ENCODE assay signal across 8 cellular contexts in the genomic region with DNA sequence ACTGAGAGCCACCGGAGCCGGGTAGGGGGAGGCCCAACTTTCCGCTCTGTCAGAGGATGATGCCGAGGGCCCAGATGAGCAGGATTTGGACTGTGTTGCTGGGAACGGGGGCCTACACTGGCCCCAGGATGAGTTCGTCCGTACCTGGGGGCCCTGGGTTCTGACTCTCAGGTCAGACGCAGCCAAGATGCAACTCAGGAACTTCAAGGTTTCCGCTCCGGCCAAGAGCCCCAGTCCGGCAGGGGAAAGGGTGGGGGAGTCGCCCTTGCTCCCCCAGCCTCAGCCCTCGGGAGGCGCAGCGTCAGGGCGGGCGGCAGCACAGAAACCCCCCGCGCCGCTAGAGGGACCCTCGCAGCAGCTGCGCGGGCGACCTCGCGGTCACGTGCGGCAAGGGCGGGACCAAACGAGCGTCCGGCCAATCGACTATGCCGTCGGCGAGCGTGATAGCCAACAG. TPM values are rescaled to one million over a fixed set of nuclear protein-coding genes. Genes with fewer than 3 reads are reported as not detected.
DNase-seq lines count a peak whose midpoint lies in the region; ATAC-seq and FAIRE-seq lines count a peak whose summit lies in the region.

No MANE protein-coding gene starts in this region.

- peaks cover 9% of the 10 kb centered on the region for H3K36me3 Mint-ChIP-seq in activated naive CD4-positive, alpha-beta T cell treated with anti-CD3 and anti-CD28 coated beads for 36 hours (ENCODE audit: low read depth)

- under 1% methylated on average over 37 of the region's 37 CpGs for WGBS in thymus

- H3K4me1 ChIP-seq in HUES48 (ENCODE audit: control insufficient read depth, insufficient read depth, low read length), result peaks cover 4% of the 10 kb centered on the region
- peaks cover 8% of the 10 kb centered on the region for H3K4me1 ChIP-seq in thymus (ENCODE audit: control insufficient read depth, insufficient read depth, low read length)

- FAIRE-seq in RCC 7860 (lab: Jason Lieb, UNC), result no peak

- peak overlapping the region; percentile 85 for H3K4me3 Mint-ChIP-seq in activated naive CD4-positive, alpha-beta T cell treated with anti-CD3 and anti-CD28 coated beads for 36 hours

- peak; percentile 56 for ATAC-seq in GM21515 (IDR thresholded peaks at IDR 0.05; ENCODE audit: unreplicated experiment)

- intact Hi-C loops in activated naive CD4-positive, alpha-beta T cell treated with anti-CD3 and anti-CD28 coated beads for 36 hours (cut with micrococcal nuclease), result loop anchor here (1.0 to 5.0 kb wide), 14 partner anchors 14 to 317 kb away; partner anchors contain the start of genes ATG2A, CAPN1, CDCA5 and POLA2

- CTCF ChIA-PET in activated naive CD4-positive, alpha-beta T cell treated with anti-CD3 and anti-CD28 coated beads for 36 hours (lab: Charles Lee), result interaction anchor here (1.2 to 3.8 kb wide), 10 partner anchors 10 to 166 kb away, joined by 3 to 12 read pairs (median 6); partner anchors contain the start of genes SAC3D1, TM7SF2 and ZNHIT2

- no peaks in the 10 kb centered on the region for H3K27me3 Mint-ChIP-seq in activated naive CD4-positive, alpha-beta T cell treated with anti-CD3 and anti-CD28 coated beads for 36 hours (ENCODE audit: low read depth)

- H3K27ac ChIP-seq in HUES48 (ENCODE audit: low read depth, low read length), result peak overlapping the region; percentile 98
- peak overlapping the region; percentile 99 for H3K27ac ChIP-seq in thymus (ENCODE audit: low read depth)

- H3K27me3 ChIP-seq in HUES48 (ENCODE audit: control insufficient read depth, insufficient read depth, low read length) (no peaks in the 10 kb centered on the region), thymus (ENCODE audit: control insufficient read depth, insufficient read depth) (no peaks in the 10 kb centered on the region)

- H3K9me3 Mint-ChIP-seq in activated naive CD4-positive, alpha-beta T cell treated with anti-CD3 and anti-CD28 coated beads for 36 hours, result no peaks in the 10 kb centered on the region

- H3K4me3 ChIP-seq in HUES48 (ENCODE audit: low read depth, low read length) (peak overlapping the region; percentile 77), thymus (ENCODE audit: low read length) (peak overlapping the region; percentile 59)

- no peaks in the 10 kb centered on the region for H3K9me3 ChIP-seq in HUES48 (ENCODE audit: control insufficient read depth, insufficient read depth, low read length)
- no peaks in the 10 kb centered on the region for H3K9me3 ChIP-seq in thymus (ENCODE audit: control insufficient read depth)

- H3K9ac ChIP-seq in HUES48 (ENCODE audit: low read depth, low read length), result peak overlapping the region; percentile 77

- DNase-seq in DMS 273 treated with DMSO at 0.1 percent for 48 hours (lab: John Stamatoyannopoulos, UW), result peak; percentile 64
- DNase-seq in RCC 7860 (ENCODE audit: low spot score), result peak; percentile 73
- DNase-seq in activated naive CD4-positive, alpha-beta T cell treated with anti-CD3 and anti-CD28 coated beads for 36 hours, result peak; percentile 87
- peak; percentile 90 for DNase-seq in globus pallidus (ENCODE audit: low spot score)
- DNase-seq in nucleus accumbens (lab: John Stamatoyannopoulos, UW), result peak in 54 of 56 donors; percentile 53 to 95 (median 88)

- peak overlapping the region; percentile 96 for H3K27ac Mint-ChIP-seq in activated naive CD4-positive, alpha-beta T cell treated with anti-CD3 and anti-CD28 coated beads for 36 hours

- H3K4me1 Mint-ChIP-seq in activated naive CD4-positive, alpha-beta T cell treated with anti-CD3 and anti-CD28 coated beads for 36 hours (ENCODE audit: low read depth), result peaks cover 27% of the 10 kb centered on the region

- H3K36me3 ChIP-seq in HUES48 (ENCODE audit: control insufficient read depth, insufficient read depth, low read length) (peaks cover 12% of the 10 kb centered on the region), thymus (ENCODE audit: control insufficient read depth, insufficient read depth) (peaks cover 6% of the 10 kb centered on the region)

RNA-seq across cellular contexts. Expression of gene ARL2, which starts 0.2 kb away (rescaled TPM):
- 100 to 1,000 TPM; 134 to 135 TPM for total RNA-seq in activated naive CD4-positive, alpha-beta T cell treated with anti-CD3 and anti-CD28 coated beads for 36 hours
- 52.0 TPM for polyA plus RNA-seq in thymus

RNA-seq across cellular contexts. Expression of gene SNX15, which starts 13.5 kb away (rescaled TPM):
- 1 to 10 TPM; 8.9 to 9.4 TPM for total RNA-seq in activated naive CD4-positive, alpha-beta T cell treated with anti-CD3 and anti-CD28 coated beads for 36 hours
- polyA plus RNA-seq in thymus, result 15.4 TPM

RNA-seq across cellular contexts. Expression of gene BATF2, which starts 16.9 kb away (rescaled TPM):
- total RNA-seq in activated naive CD4-positive, alpha-beta T cell treated with anti-CD3 and anti-CD28 coated beads for 36 hours, result not detected
- 3.1 TPM for polyA plus RNA-seq in thymus

RNA-seq across cellular contexts. Expression of gene SAC3D1, which starts 27.3 kb away (rescaled TPM):
- total RNA-seq in activated naive CD4-positive, alpha-beta T cell treated with anti-CD3 and anti-CD28 coated beads for 36 hours, result 10 to 100 TPM; 19.2 to 20.3 TPM
- polyA plus RNA-seq in thymus, result 11.5 TPM

RNA-seq across cellular contexts. Expression of gene MAJIN, which starts 41.8 kb away (rescaled TPM):
- under 1 TPM; 0.29 to 0.37 TPM for total RNA-seq in activated naive CD4-positive, alpha-beta T cell treated with anti-CD3 and anti-CD28 coated beads for 36 hours
- 0.50 TPM for polyA plus RNA-seq in thymus

Comparison
In these comparisons a context has a peak if more than half of its experiments do, and no peak if none do; other contexts are left out.
1. Peak in every context shown above with its lines: DNase-seq, ATAC-seq, H3K4me3 ChIP-seq and H3K27ac ChIP-seq.